In the genomic region with DNA sequence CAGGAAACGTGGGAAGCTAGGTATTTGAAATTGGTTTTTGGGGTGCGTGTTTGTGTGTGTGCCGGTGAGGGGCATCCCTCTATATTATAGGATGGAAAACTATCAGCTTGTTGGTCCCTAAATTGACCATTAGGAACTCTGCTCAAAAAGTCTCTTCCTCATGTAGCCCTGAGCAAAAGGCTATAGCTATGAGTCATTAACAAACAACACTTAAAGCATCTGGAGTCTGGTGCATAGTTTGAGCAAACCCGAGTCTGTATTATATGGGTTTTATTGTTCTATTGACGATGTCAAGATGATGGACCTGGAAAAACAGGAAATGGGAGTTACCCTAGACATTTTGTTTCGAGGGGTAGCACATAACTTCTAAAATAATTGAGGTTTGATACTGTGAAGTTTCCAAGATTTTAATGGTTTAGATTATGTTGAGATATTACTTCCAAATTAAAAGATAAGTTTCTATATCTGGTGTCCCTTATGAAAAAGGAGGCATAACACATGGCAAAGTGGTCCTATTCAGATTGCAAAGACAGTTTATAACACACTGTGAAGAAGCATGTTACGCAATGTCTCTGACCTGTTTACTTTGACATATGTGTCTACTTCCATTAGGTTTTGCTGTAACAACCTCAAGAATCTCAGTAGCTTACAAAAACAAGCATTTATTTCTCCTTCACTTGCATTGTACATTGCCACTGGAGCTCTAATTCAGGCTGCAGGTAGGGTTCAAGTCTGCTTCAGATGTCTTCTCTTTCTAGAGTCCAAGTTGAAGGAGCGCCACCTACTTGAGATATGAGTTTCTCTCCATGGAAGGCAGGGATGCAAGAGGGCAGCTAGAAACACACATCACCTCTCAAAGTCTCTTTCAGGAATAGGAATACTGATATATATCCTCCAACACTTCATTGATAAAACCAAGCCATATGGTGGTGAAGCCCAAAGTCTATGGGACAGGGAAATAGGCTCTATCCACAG, we compare ENCODE assay signal across 25 cellular contexts.
DNase-seq lines count a peak whose midpoint lies in the region; ATAC-seq, FAIRE-seq and TF ChIP-seq lines count a peak whose summit lies in the region.
"Had no signal": no experiment of that assay in that cellular context is flagged by ENCODE, and none has a peak within 500 bp of the region (broad histone marks: within the 10 kb centered on the region; RNA-seq: fewer than 3 reads in every experiment).

No MANE protein-coding gene starts in this region.

- H3K4me2 ChIP-seq in HepG2 (ENCODE audit: low read depth, low read length) (no peak overlapping the region), OCI-LY3 (ENCODE audit: low read length) (0 out of 2 replicates have a peak overlapping the region, but pooled peaks have one; percentile 9)

- TF ChIP-seq CTCF in HepG2 (CRISPR knock-in tag; IDR thresholded peaks at IDR 0.05) (no peak), right lobe of liver (IDR thresholded peaks at IDR 0.05) (no peak), OCI-LY3 (IDR thresholded peaks at IDR 0.05; ENCODE audit: low read depth, low read length) (no peak; the same call in 1 of the 2 replicates), epithelial cell of esophagus (IDR thresholded peaks at IDR 0.05; ENCODE audit: insufficient read depth, low read depth, low read length, missing control alignments) (no peak), progenitor cell of endocrine pancreas (IDR thresholded peaks at IDR 0.05; ENCODE audit: unreplicated experiment) (no peak)

- no peaks in the 10 kb centered on the region for H3K27me3 Mint-ChIP-seq in progenitor cell of endocrine pancreas
- H3K27me3 Mint-ChIP-seq: activated CD8-positive, alpha-beta T cell treated with anti-CD3 and anti-CD28 coated beads for 36 hours; CD8-positive, alpha-beta memory T cell; central memory CD8-positive, alpha-beta T cell; dendritic cell treated with granulocyte-macrophage colony-stimulating factor and Interleukin-4, amounts not matched to agents 40 ng/mL and 50 ng/mL, for 4 days had no signal

- no peak for TF ChIP-seq RAD21 in HepG2 (CRISPR knock-in tag; IDR thresholded peaks at IDR 0.05)

- H3K9me3 Mint-ChIP-seq in progenitor cell of endocrine pancreas (ENCODE audit: low read depth): no peaks in the 10 kb centered on the region
- H3K9me3 Mint-ChIP-seq: activated CD8-positive, alpha-beta T cell treated with anti-CD3 and anti-CD28 coated beads for 36 hours; activated naive CD4-positive, alpha-beta T cell treated with anti-CD3 and anti-CD28 coated beads, Interleukin-2, amount 50 U/mL, for 72 hours; CD8-positive, alpha-beta memory T cell; central memory CD8-positive, alpha-beta T cell; dendritic cell treated with granulocyte-macrophage colony-stimulating factor and Interleukin-4, amounts not matched to agents 40 ng/mL and 50 ng/mL, for 4 days had no signal

- H3K79me2 ChIP-seq in HepG2 (ENCODE audit: insufficient read depth, low read length) (no peaks in the 10 kb centered on the region), OCI-LY3 (ENCODE audit: low read length) (no peaks in the 10 kb centered on the region)

- H3K9ac ChIP-seq in HepG2 (ENCODE audit: insufficient read depth, low read depth, low read length) (no peak overlapping the region), OCI-LY3 (ENCODE audit: low read length) (no peak overlapping the region)

- H4K20me1 ChIP-seq in HepG2 (ENCODE audit: insufficient read depth, low read length) (no peaks in the 10 kb centered on the region), OCI-LY3 (ENCODE audit: insufficient read depth, low read length) (peaks cover 16% of the 10 kb centered on the region)

- intact Hi-C loops in HepG2 (cut with micrococcal nuclease; ENCODE audit: unreplicated experiment): no loop called here
- intact Hi-C loops in right lobe of liver (cut with DNase I): loop anchor here in 1 of 2 donors (10.0 kb wide), 1 partner anchor 127 kb away; no protein-coding TSS in a partner anchor

- H3K4me3 ChIP-seq in HepG2 (replicated peaks in 1 of 3; ENCODE audit: insufficient read depth in 1 of 3, low read depth in 2 of 3, low read length in 3 of 3) (no peak overlapping the region), right lobe of liver (no peak overlapping the region), OCI-LY3 (ENCODE audit: low read length) (no peak overlapping the region), epithelial cell of esophagus (ENCODE audit: low read length) (no peak overlapping the region), MG63 (no peak overlapping the region)
- H3K4me3 ChIP-seq: SK-N-MC, stomach, thyroid gland had no signal

- POLR2A ChIA-PET in HepG2 (lab: Yijun Ruan, JAX): no interaction called here

- no peak for FAIRE-seq in HepG2 (lab: Jason Lieb, UNC)
- FAIRE-seq: A204.1 had no signal

- H3K27ac ChIP-seq in HepG2 (ENCODE audit: extremely low read length, insufficient read depth, low read length) (no peak overlapping the region), right lobe of liver (no peak overlapping the region), OCI-LY3 (ENCODE audit: low read length) (no peak overlapping the region)
- H3K27ac ChIP-seq: neutrophil, SK-N-MC, stomach, thyroid gland had no signal

- DNase-seq in HepG2 (ENCODE audit: low spot score): no peak
- no peak for DNase-seq in right lobe of liver
- peak; percentile 30 for DNase-seq in epithelial cell of esophagus (ENCODE audit: low read depth)
- no peak for DNase-seq in GDM1 (lab: John Stamatoyannopoulos, UW)
- no peak for DNase-seq in MG63
- DNase-seq in progenitor cell of endocrine pancreas (ENCODE audit: low spot score, unreplicated experiment): no peak
- DNase-seq: activated CD4-positive, CD25-positive, alpha-beta regulatory T cell treated with anti-CD3 and anti-CD28 coated beads, Interleukin-2, amount 50 U/mL, for 72 hours; activated CD8-positive, alpha-beta T cell treated with anti-CD3 and anti-CD28 coated beads for 36 hours; AML-193; aorta; CD8-positive, alpha-beta memory T cell; DMS79 treated with DMSO at 0.1 percent for 48 hours; MM.1S; NCI-H2029; stomach; thyroid gland had no signal

- H2AFZ ChIP-seq in HepG2 (ENCODE audit: low read length) (no peak overlapping the region), OCI-LY3 (ENCODE audit: low read depth, low read length) (no peak overlapping the region)

- no TSS peak for BruUV-seq in HepG2 (replicated peaks; lab: Mats Ljungman, UMichigan)

- H3K4me1 Mint-ChIP-seq in progenitor cell of endocrine pancreas (ENCODE audit: low read depth): peaks cover 3% of the 10 kb centered on the region
- H3K4me1 Mint-ChIP-seq: CD8-positive, alpha-beta memory T cell; central memory CD8-positive, alpha-beta T cell had no signal

- ATAC-seq in HepG2 (no peak), right lobe of liver (no peak), GM19467 (IDR thresholded peaks at IDR 0.05; ENCODE audit: unreplicated experiment) (no peak)
- ATAC-seq: activated CD8-positive, alpha-beta T cell treated with anti-CD3 and anti-CD28 coated beads for 36 hours; left lobe of liver had no signal

- no peak overlapping the region for H3K4me3 Mint-ChIP-seq in progenitor cell of endocrine pancreas (ENCODE audit: low read depth)
- H3K4me3 Mint-ChIP-seq: activated CD8-positive, alpha-beta T cell treated with anti-CD3 and anti-CD28 coated beads for 36 hours; CD8-positive, alpha-beta memory T cell; central memory CD8-positive, alpha-beta T cell; dendritic cell treated with granulocyte-macrophage colony-stimulating factor and Interleukin-4, amounts not matched to agents 40 ng/mL and 50 ng/mL, for 4 days had no signal

- H3K27ac Mint-ChIP-seq in progenitor cell of endocrine pancreas: no peak overlapping the region
- H3K27ac Mint-ChIP-seq: activated CD8-positive, alpha-beta T cell treated with anti-CD3 and anti-CD28 coated beads for 36 hours; activated naive CD4-positive, alpha-beta T cell treated with anti-CD3 and anti-CD28 coated beads, Interleukin-2, amount 50 U/mL, for 72 hours; CD8-positive, alpha-beta memory T cell; dendritic cell treated with granulocyte-macrophage colony-stimulating factor and Interleukin-4, amounts not matched to agents 40 ng/mL and 50 ng/mL, for 4 days had no signal

- TF ChIP-seq POLR2A in HepG2 (IDR thresholded peaks at IDR 0.05; ENCODE audit: insufficient read depth in 1 of 2, low read depth in 2 of 2, low read length in 2 of 2) (no peak), right lobe of liver (IDR thresholded peaks at IDR 0.05) (no peak)

- WGBS in HepG2 (ENCODE audit: low lambda C conversion rate): 11% methylated on average over 8 of the region's 8 CpGs
- 71% methylated on average over 8 of the region's 8 CpGs for WGBS in right lobe of liver (ENCODE audit: insufficient coverage, low coverage, low lambda C conversion rate, missing lambda C conversion rate)

- H3K9me3 ChIP-seq in HepG2 (ENCODE audit: low read length) (no peaks in the 10 kb centered on the region), right lobe of liver (no peaks in the 10 kb centered on the region), OCI-LY3 (ENCODE audit: insufficient read depth, low read length) (no peaks in the 10 kb centered on the region), MG63 (no peaks in the 10 kb centered on the region)
- H3K9me3 ChIP-seq: neutrophil, stomach, thyroid gland had no signal

- in situ Hi-C loops in HepG2 (cut with HindIII; ENCODE audit: extremely low pct_ligation_motif_present, low pct_unique_long_range_greater_than_20kb): no loop called here

- no peaks in the 10 kb centered on the region for H3K4me1 ChIP-seq in HepG2 (ENCODE audit: insufficient read depth, low read length)
- H3K4me1 ChIP-seq in right lobe of liver: no peaks in the 10 kb centered on the region
- peaks cover 20% of the 10 kb centered on the region for H3K4me1 ChIP-seq in OCI-LY3 (ENCODE audit: low read length)
- H3K4me1 ChIP-seq: stomach, thyroid gland had no signal

- CTCF ChIA-PET in HepG2 (lab: Yijun Ruan, JAX; ENCODE audit: low intra/inter-chr PET ratio, low total read pairs): no interaction called here

- H3K27me3 ChIP-seq in HepG2 (ENCODE audit: control insufficient read depth in 1 of 2, insufficient read depth in 2 of 2, low read length in 2 of 2): no peaks in the 10 kb centered on the region; a peak in 1 of 5 replicates
- H3K27me3 ChIP-seq in right lobe of liver: no peaks in the 10 kb centered on the region
- peaks cover 63% of the 10 kb centered on the region for H3K27me3 ChIP-seq in OCI-LY3 (ENCODE audit: low read depth, low read length)
- H3K27me3 ChIP-seq in MG63: no peaks in the 10 kb centered on the region
- H3K27me3 ChIP-seq: neutrophil, stomach, thyroid gland had no signal

- H3K36me3 ChIP-seq in HepG2 (replicated peaks in 1 of 2; ENCODE audit: control insufficient read depth in 1 of 2, insufficient read depth in 2 of 2, low read length in 2 of 2) (no peaks in the 10 kb centered on the region; a peak in 1 of 5 replicates), right lobe of liver (no peaks in the 10 kb centered on the region), OCI-LY3 (replicated peaks; ENCODE audit: low read depth, low read length) (no peaks in the 10 kb centered on the region), MG63 (no peaks in the 10 kb centered on the region)
- H3K36me3 ChIP-seq: neutrophil, stomach, thyroid gland had no signal

- no peaks in the 10 kb centered on the region for H3K36me3 Mint-ChIP-seq in progenitor cell of endocrine pancreas (ENCODE audit: insufficient read depth)
- H3K36me3 Mint-ChIP-seq: activated naive CD4-positive, alpha-beta T cell treated with anti-CD3 and anti-CD28 coated beads, Interleukin-2, amount 50 U/mL, for 72 hours; CD8-positive, alpha-beta memory T cell had no signal

- no peak for TF ChIP-seq EP300 in HepG2 (IDR thresholded peaks at IDR 0.05; ENCODE audit: low read depth in 2 of 2, low read length in 2 of 2)
- TF ChIP-seq EP300 in HepG2 (CRISPR knock-in tag; IDR thresholded peaks at IDR 0.05; ENCODE audit: borderline replicate concordance): no peak
